15 cellular contexts compared by ENCODE assay signal in genomic region chr1:109890115-109890953, GRCh38. TPM values are rescaled to one million over a fixed set of nuclear protein-coding genes. Genes with fewer than 3 reads are reported as not detected.
DNase-seq lines count a peak whose midpoint lies in the region; ATAC-seq and TF ChIP-seq lines count a peak whose summit lies in the region.
"Had no signal": no experiment of that assay in that cellular context is flagged by ENCODE, and none has a peak within 500 bp of the region (broad histone marks: within the 10 kb centered on the region; RNA-seq: fewer than 3 reads in every experiment).

No MANE protein-coding gene starts in this region.

- H3K4me1 ChIP-seq in right atrium auricular region (peaks cover 0 to 39% of the 10 kb centered on the region in 2 donors), trophoblast cell (ENCODE audit: control insufficient read depth in 1 of 2, insufficient read depth in 2 of 2, low read length in 2 of 2) (peaks cover 14 to 23% of the 10 kb centered on the region in 2 experiments), upper lobe of right lung (peaks cover 32% of the 10 kb centered on the region), colonic mucosa (no peaks in the 10 kb centered on the region)
- H3K4me1 ChIP-seq: right lobe of liver had no signal

- H2BK120ac ChIP-seq in trophoblast cell (ENCODE audit: insufficient read depth, low read length, poor library complexity), result no peak overlapping the region

- H2BK12ac ChIP-seq in trophoblast cell (ENCODE audit: low read length), result no peak overlapping the region

- no peak overlapping the region for H2AK5ac ChIP-seq in trophoblast cell (ENCODE audit: low read length)

- H3K9me3 Mint-ChIP-seq in activated T-cell treated with anti-CD3 and anti-CD28 coated beads, Interleukin-2, amount 50 U/mL, for 72 hours, result peaks cover 0 to 2% of the 10 kb centered on the region in 2 donors

- no peak overlapping the region for H3K23ac ChIP-seq in trophoblast cell (ENCODE audit: low read length)

- H4K8ac ChIP-seq in trophoblast cell (ENCODE audit: low read depth, low read length), result no peak overlapping the region

- peak overlapping the region; percentile 8 to 37 for H3K4me3 Mint-ChIP-seq in activated T-cell treated with anti-CD3 and anti-CD28 coated beads, Interleukin-2, amount 50 U/mL, for 72 hours

- H3K14ac ChIP-seq in trophoblast cell (ENCODE audit: low read length), result no peak overlapping the region

- H3K4ac ChIP-seq in trophoblast cell (ENCODE audit: low read depth, low read length), result no peak overlapping the region

- H3K79me1 ChIP-seq in trophoblast cell (ENCODE audit: low read length), result no peaks in the 10 kb centered on the region

- no peak overlapping the region for H2AFZ ChIP-seq in trophoblast cell (ENCODE audit: insufficient read depth, low read length, poor library complexity)

- H3K27ac Mint-ChIP-seq in activated T-cell treated with anti-CD3 and anti-CD28 coated beads, Interleukin-2, amount 50 U/mL, for 72 hours, result peak overlapping the region; percentile 55

- H2BK5ac ChIP-seq in trophoblast cell (ENCODE audit: low read depth, low read length, poor library complexity), result no peak overlapping the region

- ATAC-seq in Right ventricle myocardium inferior (peak; percentile 58), upper lobe of right lung (peak; percentile 57), HG02763 (IDR thresholded peaks at IDR 0.05; ENCODE audit: unreplicated experiment) (no peak), HG03469 (IDR thresholded peaks at IDR 0.05; ENCODE audit: unreplicated experiment) (no peak)
- peak; percentile 95 for ATAC-seq in activated T-cell treated with anti-CD3 and anti-CD28 coated beads, Interleukin-2, amount 50 U/mL, for 72 hours (replicated peaks in 1 of 2)
- ATAC-seq: right lobe of liver, SK-N-SH treated with all-trans-retinoic acid at 6 μM for 48 hours had no signal

- H3K36me3 Mint-ChIP-seq in activated T-cell treated with anti-CD3 and anti-CD28 coated beads, Interleukin-2, amount 50 U/mL, for 72 hours (ENCODE audit: insufficient read depth in 2 of 2), result peaks cover 0 to 1% of the 10 kb centered on the region in 2 donors

- no peak overlapping the region for H4K12ac ChIP-seq in trophoblast cell (ENCODE audit: low read depth, low read length)

- intact Hi-C loops in Right ventricle myocardium inferior (cut with DNase I) (no loop called here), upper lobe of right lung (cut with DNase I) (no loop called here), colonic mucosa (cut with DNase I) (no loop called here)

- H3K9me3 ChIP-seq in right atrium auricular region (no peaks in the 10 kb centered on the region), trophoblast cell (ENCODE audit: insufficient read depth, low read depth, low read length) (peaks cover 3% of the 10 kb centered on the region), upper lobe of right lung (no peaks in the 10 kb centered on the region), colonic mucosa (no peaks in the 10 kb centered on the region)
- H3K9me3 ChIP-seq: right lobe of liver, tibial artery had no signal

- H3K4me1 Mint-ChIP-seq in activated T-cell treated with anti-CD3 and anti-CD28 coated beads, Interleukin-2, amount 50 U/mL, for 72 hours (ENCODE audit: low read depth), result peaks cover 40% of the 10 kb centered on the region

- DNase-seq in Right ventricle myocardium inferior (ENCODE audit: missing footprints) (no peak), right atrium auricular region (ENCODE audit: low spot score) (no peak), trophoblast cell (peak; percentile 31 to 68), upper lobe of right lung (no peak), colonic mucosa (no peak)
- DNase-seq in activated T-cell treated with anti-CD3 and anti-CD28 coated beads, Interleukin-2, amount 50 U/mL, for 72 hours, result peak; percentile 75 to 83
- DNase-seq: activated gamma-delta T cell, AML-193, mesenchymal stem cell, NCI-H1048, right lobe of liver had no signal

- H3K27ac ChIP-seq in right atrium auricular region, result no peak overlapping the region
- no peak overlapping the region for H3K27ac ChIP-seq in trophoblast cell (ENCODE audit: low read depth, low read length)
- H3K27ac ChIP-seq in upper lobe of right lung, result no peak overlapping the region
- no peak overlapping the region for H3K27ac ChIP-seq in colonic mucosa
- H3K27ac ChIP-seq: right lobe of liver, tibial artery had no signal

- TF ChIP-seq CTCF in right atrium auricular region (IDR thresholded peaks at IDR 0.05) (no peak), upper lobe of right lung (IDR thresholded peaks at IDR 0.05) (no peak), colonic mucosa (IDR thresholded peaks at IDR 0.05) (no peak)

- H3K18ac ChIP-seq in trophoblast cell (ENCODE audit: low read length), result no peak overlapping the region

- H3K36me3 ChIP-seq in right atrium auricular region (no peaks in the 10 kb centered on the region), trophoblast cell (ENCODE audit: control insufficient read depth in 1 of 2, insufficient read depth in 2 of 2, low read length in 2 of 2) (no peaks in the 10 kb centered on the region), upper lobe of right lung (no peaks in the 10 kb centered on the region), colonic mucosa (no peaks in the 10 kb centered on the region)
- H3K36me3 ChIP-seq: right lobe of liver, tibial artery had no signal

- no peaks in the 10 kb centered on the region for H3K27me3 Mint-ChIP-seq in activated T-cell treated with anti-CD3 and anti-CD28 coated beads, Interleukin-2, amount 50 U/mL, for 72 hours (ENCODE audit: low read depth)

- H3K27me3 ChIP-seq in right atrium auricular region (no peaks in the 10 kb centered on the region), trophoblast cell (ENCODE audit: insufficient read depth, low read length) (no peaks in the 10 kb centered on the region), upper lobe of right lung (no peaks in the 10 kb centered on the region), colonic mucosa (no peaks in the 10 kb centered on the region)
- H3K27me3 ChIP-seq: right lobe of liver, tibial artery had no signal

- H4K91ac ChIP-seq in trophoblast cell (ENCODE audit: low read depth, low read length), result no peak overlapping the region

- no peak overlapping the region for H3K4me2 ChIP-seq in trophoblast cell (ENCODE audit: low read length)

- H3K4me3 ChIP-seq in right atrium auricular region, result no peak overlapping the region
- no peak overlapping the region for H3K4me3 ChIP-seq in trophoblast cell (ENCODE audit: low read depth, low read length)
- no peak overlapping the region for H3K4me3 ChIP-seq in upper lobe of right lung
- H3K4me3 ChIP-seq in colonic mucosa, result no peak overlapping the region
- H3K4me3 ChIP-seq: right lobe of liver, tibial artery had no signal

- H3K79me2 ChIP-seq in trophoblast cell (ENCODE audit: control insufficient read depth, insufficient read depth, low read length, poor library complexity), result no peaks in the 10 kb centered on the region

- WGBS in trophoblast cell (ENCODE audit: extremely low coverage, insufficient coverage, insufficient read length), result no CpG with 5 or more reads among the region's 5 CpGs

- H3K9ac ChIP-seq in trophoblast cell (ENCODE audit: low read length) (no peak overlapping the region), colonic mucosa (ENCODE audit: low read depth in 2 of 2, low read length in 2 of 2) (no peak overlapping the region)

RNA-seq across cellular contexts. Expression of gene CSF1, which starts 20.3 kb away (rescaled TPM):
- total RNA-seq in Right ventricle myocardium inferior (19.0 TPM), right atrium auricular region (10 to 100 TPM; 31.4 to 48.4 TPM), upper lobe of right lung (79.8 TPM), colonic mucosa (10 to 100 TPM; 14.1 to 18.1 TPM)
- total RNA-seq in activated T-cell treated with anti-CD3 and anti-CD28 coated beads, Interleukin-2, amount 50 U/mL, for 72 hours, result 10 to 100 TPM; 46.3 to 83.0 TPM
- 10.4 and 10.7 TPM in 2 replicates for polyA plus RNA-seq in trophoblast cell (2013)

Comparison
In these comparisons a context has a peak if more than half of its experiments do, and no peak if none do; other contexts are left out.
1. ATAC-seq: peak in Right ventricle myocardium inferior (single experiment), activated T-cell treated with anti-CD3 and anti-CD28 coated beads, Interleukin-2, amount 50 U/mL, for 72 hours (2 of 2) and upper lobe of right lung (single experiment); none in HG02763 (single experiment) and HG03469 (single experiment).
2. DNase-seq: peak in activated T-cell treated with anti-CD3 and anti-CD28 coated beads, Interleukin-2, amount 50 U/mL, for 72 hours (2 of 2) and trophoblast cell (2 of 2); none in Right ventricle myocardium inferior (single experiment), right atrium auricular region (single experiment), upper lobe of right lung (single experiment) and colonic mucosa (single experiment).